Comparison of ENCODE assay signal across 8 cellular contexts in genomic region chr16:1964506-1965471, GRCh38. TPM values are rescaled to one million over a fixed set of nuclear protein-coding genes. Genes with fewer than 3 reads are reported as not detected.
A peak's percentile ranks its signal among the peaks of the same experiment; 100 is the strongest.
DNase-seq lines count a peak whose midpoint lies in the region; ATAC-seq and TF ChIP-seq lines count a peak whose summit lies in the region.

Gene RPS2, minus strand, starts transcription at chr16:1964826. Its CDS starts 201 bp downstream, at chr16:1964625.

- H3K9me3 ChIP-seq in osteoblast (ENCODE audit: low read depth, low read length) (no peaks in the 10 kb centered on the region), thoracic aorta (no peaks in the 10 kb centered on the region)

- H3K27me3 ChIP-seq in osteoblast (ENCODE audit: insufficient read depth, low read length) (no peaks in the 10 kb centered on the region), thoracic aorta (replicated peaks; ENCODE audit: insufficient read depth) (no peaks in the 10 kb centered on the region)

- H3K4me2 ChIP-seq in osteoblast (ENCODE audit: insufficient read depth, low read length) = peak within 1 kb of the TSS; percentile 98

- peaks cover 62% of the 10 kb centered on the region for H3K79me2 ChIP-seq in osteoblast (ENCODE audit: insufficient read depth, low read length)

- H3K4me3 ChIP-seq in GM08714 (ENCODE audit: low read length) (peak within 1 kb of the TSS; percentile 95), osteoblast (ENCODE audit: insufficient read depth, low read length) (peak within 1 kb of the TSS; percentile 91), thoracic aorta (peak within 1 kb of the TSS; percentile 92)

- H3K27me3 Mint-ChIP-seq in activated naive CD8-positive, alpha-beta T cell = no peaks in the 10 kb centered on the region

- H3K36me3 ChIP-seq in osteoblast (ENCODE audit: insufficient read depth, low read length) = peaks cover 28% of the 10 kb centered on the region
- H3K36me3 ChIP-seq in thoracic aorta = peaks cover 18% of the 10 kb centered on the region

- H3K4me1 ChIP-seq in osteoblast (ENCODE audit: insufficient read depth, low read length) = peaks cover 24% of the 10 kb centered on the region
- peaks cover 12 to 22% of the 10 kb centered on the region in 2 donors for H3K4me1 ChIP-seq in thoracic aorta (ENCODE audit: control insufficient read depth in 1 of 2, low read depth in 2 of 2)

- ATAC-seq in HG02623 (IDR thresholded peaks at IDR 0.05; ENCODE audit: unreplicated experiment) = peak; percentile 76
- peak; percentile 94 for ATAC-seq in thoracic aorta (ENCODE audit: insufficient number of reproducible peaks, low FRiP score, low read depth)

- peak within 1 kb of the TSS; percentile 76 for H2AFZ ChIP-seq in osteoblast (ENCODE audit: low read length)

- peaks cover 9% of the 10 kb centered on the region for H3K36me3 Mint-ChIP-seq in activated naive CD8-positive, alpha-beta T cell

- peaks cover 38% of the 10 kb centered on the region for H4K20me1 ChIP-seq in osteoblast (ENCODE audit: insufficient read depth, low read length)

- H3K27ac Mint-ChIP-seq in activated naive CD8-positive, alpha-beta T cell = peak within 1 kb of the TSS; percentile 97

- peaks cover 32% of the 10 kb centered on the region for H3K4me1 Mint-ChIP-seq in activated naive CD8-positive, alpha-beta T cell (ENCODE audit: low read depth)

- DNase-seq in NCI-H1105 (lab: John Stamatoyannopoulos, UW) (peak; percentile 85), SKM-1 treated with dmso at 0.1 percent for 144 hours (lab: John Stamatoyannopoulos, UW; ENCODE audit: unreplicated experiment) (peak; percentile 98), glomerular endothelial cell (ENCODE audit: extremely low read depth, low read depth, low spot score) (peak; percentile 87), osteoblast (ENCODE audit: insufficient read length, low spot score, missing footprints) (peak; percentile 100), thoracic aorta (ENCODE audit: low spot score) (peak; percentile 99)

- no peaks in the 10 kb centered on the region for H3K9me3 Mint-ChIP-seq in activated naive CD8-positive, alpha-beta T cell (ENCODE audit: low read depth)

- TF ChIP-seq CTCF in osteoblast (IDR thresholded peaks at IDR 0.05; ENCODE audit: extremely low read depth, low read depth, low read length) = no peak
- no peak for TF ChIP-seq CTCF in thoracic aorta (IDR thresholded peaks at IDR 0.05)

- peak within 1 kb of the TSS; percentile 93 for H3K27ac ChIP-seq in osteoblast (ENCODE audit: low read depth, low read length)
- H3K27ac ChIP-seq in thoracic aorta = peak within 1 kb of the TSS; percentile 96 to 97

- H3K4me3 Mint-ChIP-seq in activated naive CD8-positive, alpha-beta T cell = peak within 1 kb of the TSS; percentile 98

RNA-seq across cellular contexts. Expression of gene RPS2, which starts in this region (rescaled TPM):
- total RNA-seq in glomerular endothelial cell = 2,366 and 3,192 TPM in 2 replicates
- 1,815 and 2,359 TPM in 2 replicates for total RNA-seq in osteoblast
- 100 to 1,000 TPM; 702 to 834 TPM for total RNA-seq in thoracic aorta

Comparison
In these comparisons a context has a peak if more than half of its experiments do, and no peak if none do; other contexts are left out.
1. Peak in every context shown above with its lines: DNase-seq, ATAC-seq, H3K4me3 ChIP-seq and H3K27ac ChIP-seq.